In genomic region chr16:23452572-23453337, GRCh38 we compare ENCODE assay signal across 8 cellular contexts. TPM values are rescaled to one million over a fixed set of nuclear protein-coding genes. Genes with fewer than 3 reads are reported as not detected.
DNase-seq lines count a peak whose midpoint lies in the region; ATAC-seq, FAIRE-seq and TF ChIP-seq lines count a peak whose summit lies in the region.

TSS of gene COG7 (minus strand) at chr16:23453189. CDS start at chr16:23452994, 195 bp downstream.

- peak; percentile 62 to 91 (median 82) for DNase-seq in CD8-positive, alpha-beta T cell
- DNase-seq in HT1080 (ENCODE audit: low read depth), result peak; percentile 83
- DNase-seq in OCI-LY7 (ENCODE audit: low spot score), result peak; percentile 85
- DNase-seq in activated CD8-positive, alpha-beta memory T cell treated with anti-CD3 and anti-CD28 coated beads, Interleukin-2, amount 50 U/mL, for 48 hours, result peak; percentile 93
- peak; percentile 72 for DNase-seq in stimulated activated CD8-positive, alpha-beta memory T cell treated with anti-CD3 and anti-CD28 coated beads, Interleukin-15, amount 100 ng/mL, for 1 hour (ENCODE audit: low read depth)

- H2AFZ ChIP-seq in OCI-LY7 (ENCODE audit: low read length), result peak within 1 kb of the TSS; percentile 85

- no peaks in the 10 kb centered on the region for H3K9me2 ChIP-seq in OCI-LY7 (ENCODE audit: insufficient read depth, low read length)

- CTCF ChIA-PET in CD8-positive, alpha-beta T cell (lab: Charles Lee), result interaction anchor here (3.4 kb wide), 1 partner anchor 18 kb away, joined by 21 read pairs; no protein-coding TSS in a partner anchor
- CTCF ChIA-PET in OCI-LY7 (lab: Charles Lee; ENCODE audit: unreplicated experiment), result interaction anchor here (0.6 kb wide), 1 partner anchor 15 kb away, joined by 3 read pairs; no protein-coding TSS in a partner anchor

- intact Hi-C loops in CD8-positive, alpha-beta T cell (cut with DNase I, micrococcal nuclease), result loop anchor here (1.0 to 10.0 kb wide), 8 partner anchors 52 to 1805 kb away; partner anchors contain the start of genes EARS2 (in 2 of the 2), UBFD1 (in 2 of the 2), GGA2 (in 1 of the 2) and NDUFAB1 (in 1 of the 2)
- intact Hi-C loops in OCI-LY7 (cut with micrococcal nuclease; ENCODE audit: unreplicated experiment), result loop anchor here (5.0 kb wide), 1 partner anchor 145 kb away; the partner anchor contains the start of gene NDUFAB1

- H3K36me3 Mint-ChIP-seq in CD8-positive, alpha-beta T cell, result peaks cover 4% of the 10 kb centered on the region

- no peaks in the 10 kb centered on the region for H3K9me3 Mint-ChIP-seq in CD8-positive, alpha-beta T cell

- no peaks in the 10 kb centered on the region for H3K27me3 ChIP-seq in CD8-positive, alpha-beta T cell (ENCODE audit: insufficient read depth, low read length)

- peak within 1 kb of the TSS; percentile 96 for H3K4me3 ChIP-seq in CD8-positive, alpha-beta T cell (ENCODE audit: low read depth, low read length)
- peak within 1 kb of the TSS; percentile 72 for H3K4me3 ChIP-seq in OCI-LY7 (ENCODE audit: low read depth, low read length, poor library complexity, severe bottlenecking)
- peak within 1 kb of the TSS; percentile 81 for H3K4me3 ChIP-seq in mesodermal cell (ENCODE audit: extremely low read depth, insufficient read depth, low read length, poor library complexity, severe bottlenecking)

- peaks cover 17% of the 10 kb centered on the region for H3K4me1 ChIP-seq in CD8-positive, alpha-beta T cell (ENCODE audit: insufficient read depth, low read length)
- peaks cover 13% of the 10 kb centered on the region for H3K4me1 ChIP-seq in OCI-LY7 (ENCODE audit: insufficient read depth, low read length, poor library complexity, severe bottlenecking)
- no peaks in the 10 kb centered on the region for H3K4me1 ChIP-seq in mesodermal cell (ENCODE audit: control insufficient read depth, insufficient read depth, low read length, poor library complexity, severe bottlenecking)

- H3K4me1 Mint-ChIP-seq in CD8-positive, alpha-beta T cell (ENCODE audit: low read depth), result peaks cover 33% of the 10 kb centered on the region

- FAIRE-seq in endometrium (lab: Jason Lieb, UNC), result peak; percentile 33

- peak within 1 kb of the TSS; percentile 66 for H3K27ac ChIP-seq in CD8-positive, alpha-beta T cell (ENCODE audit: low read depth, low read length)
- H3K27ac ChIP-seq in OCI-LY7 (ENCODE audit: low read depth, low read length, poor library complexity, severe bottlenecking) (peak within 1 kb of the TSS; percentile 11), mesodermal cell (ENCODE audit: low read depth, low read length, severe bottlenecking) (peak within 1 kb of the TSS; percentile 65)

- BruUV-seq in OCI-LY7 (replicated peaks; lab: Mats Ljungman, UMichigan), result no TSS peak

- no peak for TF ChIP-seq CTCF in CD8-positive, alpha-beta T cell (IDR thresholded peaks at IDR 0.05)
- no peak for TF ChIP-seq CTCF in OCI-LY7 (conservative IDR thresholded peaks at IDR 0.05; ENCODE audit: low read length)

- no peaks in the 10 kb centered on the region for H3K27me3 Mint-ChIP-seq in CD8-positive, alpha-beta T cell (ENCODE audit: low read depth)

- peak within 1 kb of the TSS; percentile 89 for H3K27ac Mint-ChIP-seq in CD8-positive, alpha-beta T cell

- ATAC-seq in CD8-positive, alpha-beta T cell, result peak; percentile 89
- peak; percentile 83 for ATAC-seq in GM19463 (IDR thresholded peaks at IDR 0.05; ENCODE audit: unreplicated experiment)

- peak within 1 kb of the TSS; percentile 81 for H3K4me2 ChIP-seq in OCI-LY7 (ENCODE audit: low read length)

- no peaks in the 10 kb centered on the region for H3K9me3 ChIP-seq in CD8-positive, alpha-beta T cell (ENCODE audit: low read length)
- H3K9me3 ChIP-seq in OCI-LY7 (ENCODE audit: low read length), result no peaks in the 10 kb centered on the region
- H3K9me3 ChIP-seq in mesodermal cell (ENCODE audit: control insufficient read depth, low read length), result no peaks in the 10 kb centered on the region

- no peaks in the 10 kb centered on the region for H3K36me3 ChIP-seq in CD8-positive, alpha-beta T cell (ENCODE audit: insufficient read depth, low read length)
- H3K36me3 ChIP-seq in OCI-LY7 (ENCODE audit: insufficient read depth, low read length), result no peaks in the 10 kb centered on the region
- H3K36me3 ChIP-seq in mesodermal cell (ENCODE audit: control insufficient read depth, insufficient read depth, low read length), result peaks cover 16% of the 10 kb centered on the region

- no peaks in the 10 kb centered on the region for H4K20me1 ChIP-seq in OCI-LY7 (ENCODE audit: insufficient read depth, low read length)

- POLR2A ChIA-PET in CD8-positive, alpha-beta T cell (lab: Charles Lee), result interaction anchor here (1.8 kb wide), 1 partner anchor 30 kb away, joined by 6 read pairs; no protein-coding TSS in a partner anchor
- POLR2A ChIA-PET in OCI-LY7 (lab: Charles Lee), result interaction anchor here (0.5 to 0.6 kb wide), 2 partner anchors 222 to 306 kb away, joined by 3 to 5 read pairs; no protein-coding TSS in a partner anchor

- H3K79me2 ChIP-seq in OCI-LY7 (ENCODE audit: insufficient read depth, low read depth, low read length), result peaks cover 7% of the 10 kb centered on the region; the same call in 1 of the 2 replicates

- peak within 1 kb of the TSS; percentile 95 for H3K4me3 Mint-ChIP-seq in CD8-positive, alpha-beta T cell

- 0% methylated on average over 42 to 48 of the region's 57 CpGs for whole genome bisulfite sequencing in mesodermal cell (ENCODE audit: insufficient coverage in 2 of 2), 2 experiments

RNA-seq across cellular contexts. Expression of gene COG7, which starts in this region (rescaled TPM):
- total RNA-seq in CD8-positive, alpha-beta T cell, result 10 to 100 TPM; 13.3 to 14.7 TPM
- total RNA-seq in HT1080 (2014; rRNA removed; shearing (Covaris generic)), result 9.5 and 12.8 TPM in 2 replicates
- polyA plus RNA-seq in HT1080 (2015; cell fraction: cytosol; rRNA removed), result 13.0 and 16.2 TPM in 2 replicates
- 57.9 and 65.6 TPM in 2 replicates for polyA plus RNA-seq in HT1080 (2015; cell fraction: nucleus; rRNA removed)
- total RNA-seq in OCI-LY7 (2014; rRNA removed; shearing (Covaris generic)), result 11.1 and 11.4 TPM in 2 replicates
- total RNA-seq in OCI-LY7 (2022), result 21.0 TPM in 2 replicates
- polyA plus RNA-seq in mesodermal cell (2013, experiment 1 of 2), result 16.0 TPM
- polyA plus RNA-seq in mesodermal cell (2013, experiment 2 of 2), result 14.9 TPM

Comparison
In these comparisons a context has a peak if more than half of its experiments do, and no peak if none do; other contexts are left out.
1. Peak in every context shown above with its lines: DNase-seq, ATAC-seq, H3K4me3 ChIP-seq and H3K27ac ChIP-seq.
2. H3K27ac ChIP-seq: peak in every context shown above with its lines; median percentile 66 in CD8-positive, alpha-beta T cell; 65 in mesodermal cell; 11 in OCI-LY7.